In the genomic region with DNA sequence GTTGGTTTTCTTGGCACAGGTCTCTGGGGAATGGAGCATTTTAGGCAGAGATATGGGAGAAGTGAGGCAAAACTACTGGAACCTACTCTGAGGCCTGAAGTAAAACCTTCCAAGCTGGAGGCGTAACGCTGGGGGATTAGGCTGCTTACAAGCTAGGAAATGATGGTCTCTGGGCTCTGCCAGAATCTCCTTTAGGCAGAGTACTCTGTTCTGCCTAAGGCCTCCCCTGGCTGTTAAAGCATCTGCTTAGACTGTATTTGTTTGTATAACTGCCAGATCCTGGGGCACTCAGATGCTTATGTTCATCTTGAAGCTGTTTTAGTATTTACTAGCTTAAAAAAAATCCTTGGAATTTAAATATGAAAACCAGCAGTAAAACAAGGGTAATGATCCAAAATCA, we compare ENCODE assay signal across 27 cellular contexts.
A peak's percentile ranks its signal among the peaks of the same experiment; 100 is the strongest.
DNase-seq lines count a peak whose midpoint lies in the region; ATAC-seq and TF ChIP-seq lines count a peak whose summit lies in the region.
"Had no signal": no experiment of that assay in that cellular context is flagged by ENCODE, and none has a peak within 500 bp of the region (broad histone marks: within the 10 kb centered on the region; RNA-seq: fewer than 3 reads in every experiment).

No MANE protein-coding gene starts in this region.

- no peak overlapping the region for H4K91ac ChIP-seq in mesenchymal stem cell (ENCODE audit: low read length)

- 87% methylated on average over 2 of the region's 2 CpGs for WGBS in mesenchymal stem cell

- H3K9me3 ChIP-seq in WERI-Rb-1 (ENCODE audit: severe bottlenecking) (no peaks in the 10 kb centered on the region), mesenchymal stem cell (ENCODE audit: control insufficient read depth, low read length) (no peaks in the 10 kb centered on the region)
- H3K9me3 ChIP-seq: HAP-1, upper lobe of left lung had no signal

- H2BK12ac ChIP-seq in mesenchymal stem cell (ENCODE audit: low read length in 2 of 2): no peak overlapping the region

- H2AFZ ChIP-seq in mesenchymal stem cell (ENCODE audit: low read depth, low read length): no peak overlapping the region

- H3K23ac ChIP-seq in mesenchymal stem cell (ENCODE audit: low read length in 2 of 2): no peak overlapping the region

- intact Hi-C loops in left colon (cut with DNase I, micrococcal nuclease): no loop called here

- no peaks in the 10 kb centered on the region for H3K79me1 ChIP-seq in mesenchymal stem cell (replicated peaks; ENCODE audit: low read length, poor library complexity, severe bottlenecking)

- no peak overlapping the region for H3K4me2 ChIP-seq in mesenchymal stem cell (ENCODE audit: low read length, poor library complexity, severe bottlenecking)

- no peak overlapping the region for H3K14ac ChIP-seq in mesenchymal stem cell (ENCODE audit: low read length in 2 of 2)

- H2BK5ac ChIP-seq in mesenchymal stem cell (ENCODE audit: low read depth, low read length, poor library complexity, severe bottlenecking): no peak overlapping the region

- H3K4me1 ChIP-seq in mesenchymal stem cell (ENCODE audit: control insufficient read depth, insufficient read depth, low read depth, low read length): no peaks in the 10 kb centered on the region
- H3K4me1 ChIP-seq: HAP-1, upper lobe of left lung had no signal

- H3K4ac ChIP-seq in mesenchymal stem cell (ENCODE audit: low read depth in 1 of 2, low read length in 2 of 2): no peak overlapping the region

- no peak overlapping the region for H3K18ac ChIP-seq in mesenchymal stem cell (ENCODE audit: low read depth in 1 of 2, low read length in 2 of 2)

- H4K8ac ChIP-seq in mesenchymal stem cell (ENCODE audit: low read length): no peak overlapping the region

- DNase-seq in AG20443 (ENCODE audit: low spot score) (peak; percentile 13), GM04504 (ENCODE audit: low read depth) (peak; percentile 41), WERI-Rb-1 (peak; percentile 58), mesenchymal stem cell (peak; percentile 4), left colon (no peak)
- DNase-seq: activated CD4-positive, alpha-beta T cell treated with anti-CD3 and anti-CD28 coated beads for 36 hours; activated CD8-positive, alpha-beta memory T cell treated with anti-CD3 and anti-CD28 coated beads, Interleukin-2, amount 50 U/mL, for 48 hours; activated CD8-positive, alpha-beta T cell treated with anti-CD3 and anti-CD28 coated beads for 36 hours; activated naive CD4-positive, alpha-beta T cell treated with anti-CD3 and anti-CD28 coated beads, Interleukin-2, amount 50 U/mL, for 16 hours; amniotic stem cell; immature natural killer cell; Kasumi-1; left cardiac atrium; MV-4-11; NCI-H1436 treated with DMSO at 0.1 percent for 48 hours; NCI-H2081 treated with DMSO at 0.1 percent for 48 hours; NCI-H2227 treated with DMSO at 0.1 percent for 48 hours; NCI-H748 treated with DMSO at 0.1 percent for 48 hours; SIG-M5; stimulated activated naive CD4-positive, alpha-beta T cell; SW 1271; upper lobe of left lung had no signal

- H3K27me3 ChIP-seq in WERI-Rb-1 (ENCODE audit: insufficient read depth, low read depth, severe bottlenecking) (no peaks in the 10 kb centered on the region), mesenchymal stem cell (ENCODE audit: control insufficient read depth in 1 of 2, insufficient read depth in 1 of 2, low read length in 2 of 2) (peaks cover 0 to 6% of the 10 kb centered on the region in 2 experiments)
- H3K27me3 ChIP-seq: upper lobe of left lung had no signal

- no peak for TF ChIP-seq CTCF in WERI-Rb-1 (IDR thresholded peaks at IDR 0.05; ENCODE audit: low read depth, low read length)

- H3K4me3 ChIP-seq in WERI-Rb-1 (ENCODE audit: low read depth, low read length) (no peak overlapping the region), mesenchymal stem cell (ENCODE audit: insufficient read depth in 1 of 2, low read depth in 1 of 2, low read length in 2 of 2) (no peak overlapping the region)
- H3K4me3 ChIP-seq: HAP-1, upper lobe of left lung had no signal

- no peak overlapping the region for H2BK15ac ChIP-seq in mesenchymal stem cell (ENCODE audit: low read depth, poor library complexity, severe bottlenecking)

- no peaks in the 10 kb centered on the region for H3K36me3 ChIP-seq in WERI-Rb-1
- no peaks in the 10 kb centered on the region for H3K36me3 ChIP-seq in mesenchymal stem cell (ENCODE audit: control insufficient read depth in 1 of 2, insufficient read depth in 2 of 2, low read depth in 1 of 2, low read length in 2 of 2)
- H3K36me3 ChIP-seq: HAP-1, upper lobe of left lung had no signal

- H2BK120ac ChIP-seq in mesenchymal stem cell (ENCODE audit: low read depth, low read length): no peak overlapping the region

- H3K27ac ChIP-seq in WERI-Rb-1 (no peak overlapping the region; the same call in 1 of the 2 replicates), mesenchymal stem cell (ENCODE audit: low read length, poor library complexity, severe bottlenecking) (no peak overlapping the region)
- H3K27ac ChIP-seq: upper lobe of left lung had no signal

- no peak overlapping the region for H2AK5ac ChIP-seq in mesenchymal stem cell (ENCODE audit: low read length, severe bottlenecking)

- no peak overlapping the region for H3K9ac ChIP-seq in mesenchymal stem cell (ENCODE audit: low read length)

- ATAC-seq in GM21529 (IDR thresholded peaks at IDR 0.05; ENCODE audit: unreplicated experiment) (no peak), left colon (no peak), GM21737 (IDR thresholded peaks at IDR 0.05; ENCODE audit: unreplicated experiment) (no peak)
- ATAC-seq: activated CD4-positive, alpha-beta T cell treated with anti-CD3 and anti-CD28 coated beads for 36 hours; activated CD8-positive, alpha-beta T cell treated with anti-CD3 and anti-CD28 coated beads for 36 hours; activated T-helper 17 cell treated with anti-CD3 and anti-CD28 coated beads, Interleukin-2, amount 50 U/mL, for 72 hours; left cardiac atrium; natural killer cell treated with Interleukin-12 subunit alpha and Interleukin-12 subunit beta and Interleukin-15 and Interleukin-18, amount 100 ng/mL, for 72 hours had no signal

Comparison
In these comparisons a context has a peak if more than half of its experiments do, and no peak if none do; other contexts are left out.
1. DNase-seq: peak in AG20443 (single experiment), GM04504 (single experiment), WERI-Rb-1 (single experiment) and mesenchymal stem cell (single experiment); none in left colon (0 of 2).